Comparison of ENCODE assay signal across 8 cellular contexts in the genomic region with DNA sequence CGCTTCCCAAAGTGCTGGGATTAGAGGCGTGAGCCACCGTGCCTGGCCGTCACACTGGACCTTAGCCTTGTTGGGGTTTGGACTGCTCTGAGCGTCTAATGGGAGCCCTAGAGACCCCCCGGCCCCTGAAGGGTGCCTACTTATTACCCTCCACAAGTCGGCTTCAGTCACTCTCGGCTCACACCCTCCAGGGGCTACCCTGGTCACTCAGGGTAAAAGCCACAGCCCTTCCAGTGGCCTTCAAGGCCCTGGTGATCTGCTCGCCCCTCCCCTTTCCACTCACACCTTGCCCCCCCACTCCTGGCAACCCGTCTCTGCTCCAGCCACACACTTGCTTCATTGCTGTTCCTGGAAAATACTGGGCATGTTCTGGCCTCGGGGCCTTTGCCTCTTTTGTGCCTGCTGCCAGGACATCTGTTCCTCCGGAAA. TPM values are rescaled to one million over a fixed set of nuclear protein-coding genes. Genes with fewer than 3 reads are reported as not detected.
A peak's percentile ranks its signal among the peaks of the same experiment; 100 is the strongest.
DNase-seq lines count a peak whose midpoint lies in the region; ATAC-seq, FAIRE-seq and TF ChIP-seq lines count a peak whose summit lies in the region.

No MANE protein-coding gene starts in this region.

- FAIRE-seq in kidney (lab: Jason Lieb, UNC), result no peak

- no peaks in the 10 kb centered on the region for H3K27me3 ChIP-seq in thyroid gland

- no peaks in the 10 kb centered on the region for H3K36me3 ChIP-seq in kidney (ENCODE audit: control insufficient read depth in 1 of 2, insufficient read depth in 2 of 2, low read length in 2 of 2)
- H3K36me3 ChIP-seq in thyroid gland, result no peaks in the 10 kb centered on the region

- TF ChIP-seq POLR2A in thyroid gland (IDR thresholded peaks at IDR 0.05), result no peak

- H3K9me3 ChIP-seq in kidney (ENCODE audit: control insufficient read depth in 1 of 2, low read length in 2 of 2), result no peaks in the 10 kb centered on the region
- no peaks in the 10 kb centered on the region for H3K9me3 ChIP-seq in thyroid gland

- no peak for TF ChIP-seq CTCF in HFF-Myc (IDR thresholded peaks at IDR 0.05; ENCODE audit: low read depth, low read length, missing control alignments)
- no peak for TF ChIP-seq CTCF in kidney (IDR thresholded peaks at IDR 0.05; ENCODE audit: borderline replicate concordance, extremely low read depth, insufficient read depth)
- TF ChIP-seq CTCF in thyroid gland (IDR thresholded peaks at IDR 0.05), result no peak

- 62 to 70% methylated on average over 12 of the region's 12 CpGs for WGBS in thyroid gland, 2 donors

- no peaks in the 10 kb centered on the region for H3K36me3 Mint-ChIP-seq in activated T-helper 2 cell treated with anti-CD3 and anti-CD28 coated beads, Interferon-gamma antibody, Interleukin-2, Interleukin-4, amounts not matched to agents 10 μg/mL and 5 μg/mL and 100 μg/mL, durations not matched to agents 14 hours and 24 hours and 36 hours (ENCODE audit: low read depth)

- no peak for ATAC-seq in HG03280 (IDR thresholded peaks at IDR 0.05; ENCODE audit: unreplicated experiment)

- H3K27ac ChIP-seq in kidney (ENCODE audit: low read depth in 2 of 2, low read length in 2 of 2), result peak overlapping the region in 1 of 2 donors; percentile 77
- peak overlapping the region in 1 of 3 donors; percentile 8 for H3K27ac ChIP-seq in thyroid gland

- H3K27ac Mint-ChIP-seq in activated T-helper 2 cell treated with anti-CD3 and anti-CD28 coated beads, Interferon-gamma antibody, Interleukin-2, Interleukin-4, amounts not matched to agents 10 μg/mL and 5 μg/mL and 100 μg/mL, durations not matched to agents 14 hours and 24 hours and 36 hours, result peak overlapping the region; percentile 84

- H3K4me3 ChIP-seq in HFF-Myc (replicated peaks; ENCODE audit: low read depth, low read length), result peak overlapping the region; percentile 53
- H3K4me3 ChIP-seq in kidney (ENCODE audit: low read length in 2 of 2), result peak overlapping the region; percentile 56 to 65
- H3K4me3 ChIP-seq in thyroid gland (replicated peaks in 1 of 3), result peak overlapping the region in 1 of 3 donors; percentile 31

- H3K4me1 ChIP-seq in kidney (ENCODE audit: control insufficient read depth in 1 of 2, insufficient read depth in 1 of 2, low read depth in 1 of 2, low read length in 2 of 2) (peaks cover 0 to 5% of the 10 kb centered on the region in 2 donors), thyroid gland (peaks cover 0 to 6% of the 10 kb centered on the region in 2 donors)

- DNase-seq in AG08395 (ENCODE audit: low spot score) (peak; percentile 14), HFF-Myc (ENCODE audit: extremely low read depth, low read depth) (no peak), kidney (peak; percentile 78), thyroid gland (peak; percentile 23 to 31), KG1 (lab: John Stamatoyannopoulos, UW) (no peak), NCI-H526 treated with DMSO at 0.1 percent for 48 hours (lab: John Stamatoyannopoulos, UW) (no peak)
- DNase-seq in activated T-helper 2 cell treated with anti-CD3 and anti-CD28 coated beads, Interferon-gamma antibody, Interleukin-2, Interleukin-4, amounts not matched to agents 10 μg/mL and 5 μg/mL and 100 μg/mL, durations not matched to agents 14 hours and 24 hours and 36 hours (ENCODE audit: low spot score), result no peak

- no peaks in the 10 kb centered on the region for H3K27me3 Mint-ChIP-seq in activated T-helper 2 cell treated with anti-CD3 and anti-CD28 coated beads, Interferon-gamma antibody, Interleukin-2, Interleukin-4, amounts not matched to agents 10 μg/mL and 5 μg/mL and 100 μg/mL, durations not matched to agents 14 hours and 24 hours and 36 hours (ENCODE audit: low read depth)

- peak overlapping the region; percentile 83 for H3K4me3 Mint-ChIP-seq in activated T-helper 2 cell treated with anti-CD3 and anti-CD28 coated beads, Interferon-gamma antibody, Interleukin-2, Interleukin-4, amounts not matched to agents 10 μg/mL and 5 μg/mL and 100 μg/mL, durations not matched to agents 14 hours and 24 hours and 36 hours (ENCODE audit: low read depth)

- H3K9me3 Mint-ChIP-seq in activated T-helper 2 cell treated with anti-CD3 and anti-CD28 coated beads, Interferon-gamma antibody, Interleukin-2, Interleukin-4, amounts not matched to agents 10 μg/mL and 5 μg/mL and 100 μg/mL, durations not matched to agents 14 hours and 24 hours and 36 hours, result no peaks in the 10 kb centered on the region

- peak overlapping the region in 1 of 2 donors; percentile 61 for H3K9ac ChIP-seq in kidney (ENCODE audit: low read length in 2 of 2)

- intact Hi-C loops in activated T-helper 2 cell treated with anti-CD3 and anti-CD28 coated beads, Interferon-gamma antibody, Interleukin-2, Interleukin-4, amounts not matched to agents 10 μg/mL and 5 μg/mL and 100 μg/mL, durations not matched to agents 14 hours and 24 hours and 36 hours (cut with micrococcal nuclease), result loop anchor here (5.0 kb wide), 1 partner anchor 136 kb away; no protein-coding TSS in a partner anchor
- intact Hi-C loops in kidney (cut with DNase I) (loop anchor here (10.0 kb wide), 1 partner anchor 118 kb away; no protein-coding TSS in a partner anchor), thyroid gland (cut with DNase I) (no loop called here)

- H3K4me1 Mint-ChIP-seq in activated T-helper 2 cell treated with anti-CD3 and anti-CD28 coated beads, Interferon-gamma antibody, Interleukin-2, Interleukin-4, amounts not matched to agents 10 μg/mL and 5 μg/mL and 100 μg/mL, durations not matched to agents 14 hours and 24 hours and 36 hours (ENCODE audit: low read depth), result peaks cover 13% of the 10 kb centered on the region

RNA-seq across cellular contexts. Expression of a gene that starts 3.6 kb away (rescaled TPM):
- total RNA-seq in activated T-helper 2 cell treated with anti-CD3 and anti-CD28 coated beads, Interferon-gamma antibody, Interleukin-2, Interleukin-4, amounts not matched to agents 10 μg/mL and 5 μg/mL and 100 μg/mL, durations not matched to agents 14 hours and 24 hours and 36 hours, result 0.34 and 0.37 TPM in 2 replicates
- total RNA-seq in kidney, result 1.9 TPM
- 1.5 TPM for polyA plus RNA-seq in kidney (ENCODE audit: insufficient read depth, low read depth, low replicate concordance)
- 1 to 10 TPM in 3 of 4 donors, under 1 TPM in 1; 0.40 to 2.3 (median 1.1) TPM for total RNA-seq in thyroid gland

RNA-seq across cellular contexts. Expression of a gene that starts 39.5 kb away (rescaled TPM):
- total RNA-seq in activated T-helper 2 cell treated with anti-CD3 and anti-CD28 coated beads, Interferon-gamma antibody, Interleukin-2, Interleukin-4, amounts not matched to agents 10 μg/mL and 5 μg/mL and 100 μg/mL, durations not matched to agents 14 hours and 24 hours and 36 hours, result 14.1 and 14.2 TPM in 2 replicates
- total RNA-seq in kidney, result 14.2 TPM
- 9.0 TPM for polyA plus RNA-seq in kidney (ENCODE audit: insufficient read depth, low read depth, low replicate concordance)
- total RNA-seq in thyroid gland, result 10 to 100 TPM; 12.5 to 15.4 (median 14.2) TPM

RNA-seq across cellular contexts. Expression of a gene that starts 46.7 kb away (rescaled TPM):
- total RNA-seq in activated T-helper 2 cell treated with anti-CD3 and anti-CD28 coated beads, Interferon-gamma antibody, Interleukin-2, Interleukin-4, amounts not matched to agents 10 μg/mL and 5 μg/mL and 100 μg/mL, durations not matched to agents 14 hours and 24 hours and 36 hours, result 47.6 and 52.6 TPM in 2 replicates
- total RNA-seq in kidney (16.5 TPM), thyroid gland (10 to 100 TPM; 12.7 to 27.1 (median 17.0) TPM)
- 18.2 TPM for polyA plus RNA-seq in kidney (ENCODE audit: insufficient read depth, low read depth, low replicate concordance)

Comparison
In these comparisons a context has a peak if more than half of its experiments do, and no peak if none do; other contexts are left out.
1. DNase-seq: peak in AG08395 (single experiment), kidney (single experiment) and thyroid gland (2 of 2); none in HFF-Myc (single experiment), activated T-helper 2 cell treated with anti-CD3 and anti-CD28 coated beads, Interferon-gamma antibody, Interleukin-2, Interleukin-4, amounts not matched to agents 10 μg/mL and 5 μg/mL and 100 μg/mL, durations not matched to agents 14 hours and 24 hours and 36 hours (single experiment), KG1 (single experiment) and NCI-H526 treated with DMSO at 0.1 percent for 48 hours (single experiment).